ENCODE assay signal across 1 cellular context in genomic region chr1:114468710-114469468, GRCh38.
TF ChIP-seq lines count a peak whose summit lies in the region.

No MANE protein-coding gene starts in this region.

TF ChIP-seq in K562, 482 proteins besides CTCF, POLR2A, EP300 and RAD21 (continued from another document):
- TF ChIP-seq CEBPG (CRISPR knock-in tag; IDR thresholded peaks at IDR 0.05) (no peak; the same call in 1 of the 2 replicates), CEBPG (tag; conservative IDR thresholded peaks at IDR 0.05 in 1 of 2, IDR thresholded peaks at IDR 0.05 in 1 of 2) (peak; percentile 66 to 87), ATF3 (IDR thresholded peaks at IDR 0.05) (peak; percentile 89), ATF3 (CRISPR knock-in tag; conservative IDR thresholded peaks at IDR 0.05) (no peak), CHAMP1 (IDR thresholded peaks at IDR 0.05) (no peak)
TF ChIP-seq in K562: peak in this region for 4.
